In the genomic region with DNA sequence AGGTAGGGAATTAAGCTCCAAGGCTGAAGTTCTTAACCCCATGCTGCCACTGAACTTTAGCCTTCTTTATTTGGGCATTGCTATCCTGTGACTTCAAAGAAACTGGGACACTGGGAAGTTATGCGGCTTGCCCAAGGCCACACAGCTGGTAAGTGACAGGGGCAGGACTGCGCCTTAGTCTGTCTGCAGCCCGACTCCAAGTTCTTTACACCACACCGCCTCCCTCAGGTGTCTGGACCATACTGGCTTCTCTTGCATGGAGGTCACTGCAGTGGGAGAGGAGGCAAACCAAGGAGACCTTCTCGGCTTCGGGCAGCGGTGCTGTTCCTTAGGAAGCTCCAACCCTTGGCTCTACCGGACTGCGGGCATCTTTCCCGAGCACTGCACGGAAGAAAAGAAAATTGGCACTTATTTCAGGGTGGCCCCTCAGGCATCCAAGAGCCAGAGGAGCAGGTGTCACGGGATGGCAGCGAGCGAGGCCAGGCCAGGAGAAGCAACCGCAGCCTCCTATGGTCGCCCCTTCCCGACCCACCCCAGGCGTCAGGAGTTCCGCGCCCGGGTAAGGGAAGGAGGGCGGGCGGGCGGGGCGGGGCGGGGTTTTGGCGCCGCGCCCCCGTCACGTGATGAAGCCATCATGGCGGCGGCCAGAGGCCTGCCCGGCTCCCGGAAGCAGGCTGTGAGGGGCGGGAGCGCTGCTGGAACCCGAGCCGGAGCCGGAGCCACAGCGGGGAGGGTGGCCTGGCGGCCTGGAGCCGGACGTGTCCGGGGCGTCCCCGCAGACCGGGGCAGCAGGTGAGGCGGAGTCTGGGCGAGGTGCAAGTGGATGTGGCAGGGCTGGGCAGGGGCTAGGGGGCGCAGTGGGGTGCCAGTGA, we compare ENCODE assay signal across 8 cellular contexts. TPM values are rescaled to one million over a fixed set of nuclear protein-coding genes. Genes with fewer than 3 reads are reported as not detected.
DNase-seq lines count a peak whose midpoint lies in the region; ATAC-seq and TF ChIP-seq lines count a peak whose summit lies in the region.

No MANE protein-coding gene starts in this region.

- peak overlapping the region; percentile 72 for H3K27ac ChIP-seq in ectodermal cell (ENCODE audit: insufficient read depth, low read depth, low read length, poor library complexity, severe bottlenecking)

- H3K36me3 ChIP-seq in BJ (ENCODE audit: control insufficient read depth, insufficient read depth, low read length) (peaks cover 11% of the 10 kb centered on the region), ectodermal cell (ENCODE audit: control insufficient read depth, insufficient read depth, low read length) (no peaks in the 10 kb centered on the region)

- no peak for DNase-seq in BJ (ENCODE audit: low read depth)
- DNase-seq in NCI-H526 (lab: John Stamatoyannopoulos, UW), result peak; percentile 33 to 81
- DNase-seq in activated CD4-positive, alpha-beta T cell treated with anti-CD3 and anti-CD28 coated beads, Interleukin-2, amount 50 U/mL, for 4 hours, result peak; percentile 51 to 54
- peak; percentile 75 for DNase-seq in lung microvascular endothelial cell (ENCODE audit: low read depth in 2 of 2)
- DNase-seq in stimulated activated CD8-positive, alpha-beta memory T cell treated with anti-CD3 and anti-CD28 coated beads, Interleukin-12 subunit alpha, Interleukin-12 subunit beta, amount 100 ng/mL, for 1 hour (ENCODE audit: low read depth), result peak; percentile 42

- peak overlapping the region; percentile 83 for H3K4me3 ChIP-seq in BJ (ENCODE audit: low read depth, low read length)
- H3K4me3 ChIP-seq in ectodermal cell (ENCODE audit: insufficient read depth, low read depth, low read length), result peak overlapping the region; percentile 89

- 1% methylated on average over 51 of the region's 51 CpGs for WGBS in ectodermal cell, 2 experiments

- no peaks in the 10 kb centered on the region for H3K9me3 ChIP-seq in ectodermal cell (ENCODE audit: control insufficient read depth, low read length)

- H3K4me1 ChIP-seq in ectodermal cell (ENCODE audit: control insufficient read depth, insufficient read depth, low read length), result peaks cover 13% of the 10 kb centered on the region

- ATAC-seq in GM19023 (IDR thresholded peaks at IDR 0.05; ENCODE audit: unreplicated experiment) (peak; percentile 78), HG03196 (IDR thresholded peaks at IDR 0.05; ENCODE audit: unreplicated experiment) (peak; percentile 65)

- TF ChIP-seq CTCF in BJ (IDR thresholded peaks at IDR 0.05; ENCODE audit: insufficient read depth, low read depth, low read length), result peak; percentile 47

- POLR2A ChIA-PET in BJ (lab: Charles Lee), result interaction anchor here (0.6 kb wide), 1 partner anchor 15 kb away, joined by 5 read pairs; no protein-coding TSS in a partner anchor

- CTCF ChIA-PET in BJ (lab: Yijun Ruan, JAX), result interaction anchor here (0.6 to 5.5 kb wide), 18 partner anchors 10 to 110 kb away, joined by 3 to 40 read pairs (median 4); a partner anchor contains a TSS

- no peaks in the 10 kb centered on the region for H3K27me3 ChIP-seq in BJ (ENCODE audit: control insufficient read depth, insufficient read depth, low read length)
- H3K27me3 ChIP-seq in ectodermal cell (ENCODE audit: control insufficient read depth, insufficient read depth, low read length, poor library complexity, severe bottlenecking), result no peaks in the 10 kb centered on the region

RNA-seq across cellular contexts. Expression of a gene that starts 16.4 kb away (rescaled TPM):
- 3.0 and 7.3 TPM in 2 replicates for polyA plus RNA-seq in BJ (2011; rRNA removed)
- 7.9 and 8.2 TPM in 2 replicates for polyA minus RNA-seq in BJ (2011; rRNA and poly(A)+ RNA removed)
- polyA plus RNA-seq in ectodermal cell (2013, experiment 1 of 4), result 36.1 TPM
- polyA plus RNA-seq in ectodermal cell (2013, experiment 2 of 4), result 30.3 TPM
- polyA plus RNA-seq in ectodermal cell (2013, experiment 3 of 4), result 25.8 TPM
- polyA plus RNA-seq in ectodermal cell (2013, experiment 4 of 4), result 22.8 TPM
- total RNA-seq in lung microvascular endothelial cell, result 0.99 and 3.7 TPM in 2 replicates

RNA-seq across cellular contexts. Expression of a gene that starts 19.7 kb away (rescaled TPM):
- 41.7 and 63.9 TPM in 2 replicates for polyA plus RNA-seq in BJ (2011; rRNA removed)
- 56.1 and 60.3 TPM in 2 replicates for polyA minus RNA-seq in BJ (2011; rRNA and poly(A)+ RNA removed)
- polyA plus RNA-seq in ectodermal cell (2013, experiment 1 of 4), result 39.9 TPM
- 33.6 TPM for polyA plus RNA-seq in ectodermal cell (2013, experiment 2 of 4)
- polyA plus RNA-seq in ectodermal cell (2013, experiment 3 of 4), result 36.6 TPM
- 37.9 TPM for polyA plus RNA-seq in ectodermal cell (2013, experiment 4 of 4)
- 5.2 and 10.9 TPM in 2 replicates for total RNA-seq in lung microvascular endothelial cell

RNA-seq across cellular contexts. Expression of a gene that starts 43.6 kb away (rescaled TPM):
- 965 and 1,130 TPM in 2 replicates for polyA plus RNA-seq in BJ (2011; rRNA removed)
- polyA minus RNA-seq in BJ (2011; rRNA and poly(A)+ RNA removed), result 129 and 175 TPM in 2 replicates
- 566 TPM for polyA plus RNA-seq in ectodermal cell (2013, experiment 1 of 4)
- 546 TPM for polyA plus RNA-seq in ectodermal cell (2013, experiment 2 of 4)
- polyA plus RNA-seq in ectodermal cell (2013, experiment 3 of 4), result 587 TPM
- polyA plus RNA-seq in ectodermal cell (2013, experiment 4 of 4), result 660 TPM
- 412 and 577 TPM in 2 replicates for total RNA-seq in lung microvascular endothelial cell

RNA-seq across cellular contexts. Expression of a gene that starts 44.7 kb away (rescaled TPM):
- polyA plus RNA-seq in BJ (2011; rRNA removed), result 0.59 and 0.63 TPM in 2 replicates
- polyA minus RNA-seq in BJ (2011; rRNA and poly(A)+ RNA removed), result 0.51 and 1.4 TPM in 2 replicates
- not detected for polyA plus RNA-seq in ectodermal cell (2013, experiment 1 of 4)
- polyA plus RNA-seq in ectodermal cell (2013, experiment 2 of 4), result 0.21 TPM
- polyA plus RNA-seq in ectodermal cell (2013, experiment 3 of 4), result 1.1 TPM
- polyA plus RNA-seq in ectodermal cell (2013, experiment 4 of 4), result 0.57 TPM
- not detected in 2 replicates for total RNA-seq in lung microvascular endothelial cell

RNA-seq across cellular contexts. Expression of a gene that starts 47.8 kb away (rescaled TPM):
- 49.7 and 78.3 TPM in 2 replicates for polyA plus RNA-seq in BJ (2011; rRNA removed)
- 31.6 and 45.4 TPM in 2 replicates for polyA minus RNA-seq in BJ (2011; rRNA and poly(A)+ RNA removed)
- 67.6 TPM for polyA plus RNA-seq in ectodermal cell (2013, experiment 1 of 4)
- polyA plus RNA-seq in ectodermal cell (2013, experiment 2 of 4), result 67.8 TPM
- polyA plus RNA-seq in ectodermal cell (2013, experiment 3 of 4), result 53.8 TPM
- polyA plus RNA-seq in ectodermal cell (2013, experiment 4 of 4), result 60.6 TPM
- total RNA-seq in lung microvascular endothelial cell, result 31.6 and 35.9 TPM in 2 replicates
